In genomic region chr13:32538234-32538620, GRCh38 we compare ENCODE assay signal across 8 cellular contexts. TPM values are rescaled to one million over a fixed set of nuclear protein-coding genes. Genes with fewer than 3 reads are reported as not detected.
DNase-seq lines count a peak whose midpoint lies in the region; ATAC-seq and TF ChIP-seq lines count a peak whose summit lies in the region.

No MANE protein-coding gene starts in this region.

- peak overlapping the region; percentile 81 to 85 for H3K4me3 ChIP-seq in HCT116 (replicated peaks in 1 of 2; ENCODE audit: low read depth in 1 of 2, low read length in 2 of 2)

- TF ChIP-seq POLR2A in HCT116 (IDR thresholded peaks at IDR 0.05; ENCODE audit: borderline replicate concordance, extremely low read depth, insufficient read depth, insufficient read length) = no peak

- peak overlapping the region; percentile 92 for H3K27ac ChIP-seq in HCT116 (ENCODE audit: low read depth, low read length)

- H3K27me3 ChIP-seq in HCT116 (ENCODE audit: insufficient read depth, low read length) = no peaks in the 10 kb centered on the region

- H2AFZ ChIP-seq in HCT116 (ENCODE audit: low read depth, low read length, poor library complexity, severe bottlenecking) = no peak overlapping the region

- H3K27me3 Mint-ChIP-seq in activated CD4-positive, alpha-beta T cell treated with anti-CD3 and anti-CD28 coated beads for 36 hours = peaks cover 4% of the 10 kb centered on the region
- H3K27me3 Mint-ChIP-seq in brain = peaks cover 14% of the 10 kb centered on the region
- H3K27me3 Mint-ChIP-seq in stimulated activated memory B cell treated with anti-CD40 and anti-IgM and Interleukin-4, amounts not matched to agents 10 μg/mL and 1 μg/mL and 100 μg/mL, for 72 hours = no peaks in the 10 kb centered on the region

- H3K4me1 Mint-ChIP-seq in activated CD4-positive, alpha-beta T cell treated with anti-CD3 and anti-CD28 coated beads for 36 hours = peaks cover 44% of the 10 kb centered on the region
- H3K4me1 Mint-ChIP-seq in brain = peaks cover 56% of the 10 kb centered on the region
- H3K4me1 Mint-ChIP-seq in stimulated activated memory B cell treated with anti-CD40 and anti-IgM and Interleukin-4, amounts not matched to agents 10 μg/mL and 1 μg/mL and 100 μg/mL, for 72 hours = peaks cover 47% of the 10 kb centered on the region

- TSS peak; percentile 72 for BruUV-seq in HCT116 (replicated peaks; lab: Mats Ljungman, UMichigan)

- no peaks in the 10 kb centered on the region for H4K20me1 ChIP-seq in HCT116 (ENCODE audit: insufficient read depth)

- CTCF ChIA-PET in activated CD4-positive, alpha-beta T cell treated with anti-CD3 and anti-CD28 coated beads for 36 hours (lab: Charles Lee) = interaction anchor here (1.1 to 1.4 kb wide), 3 partner anchors 18 to 291 kb away, joined by 3 to 5 read pairs (median 3); no protein-coding TSS in a partner anchor
- CTCF ChIA-PET in HCT116 (lab: Charles Lee) = interaction anchor here (1.2 to 1.6 kb wide), 3 partner anchors 48 to 628 kb away, joined by 4 to 5 read pairs (median 4); partner anchors contain the start of gene PDS5B

- no peak for DNase-seq in activated CD4-positive, alpha-beta T cell treated with anti-CD3 and anti-CD28 coated beads for 36 hours
- DNase-seq in activated CD4-positive, alpha-beta T cell treated with anti-CD3 and anti-CD28 coated beads, Interleukin-2, amount 50 U/mL, for 1 hour = no peak
- DNase-seq in HCT116 (ENCODE audit: low read depth, low spot score) (no peak), M059J (ENCODE audit: low read depth) (peak; percentile 67), inferior parietal cortex (ENCODE audit: extremely low spot score) (peak; percentile 48)
- DNase-seq in stimulated activated CD4-positive, alpha-beta T cell treated with anti-CD3 and anti-CD28 coated beads, Interleukin-15, amount 100 ng/mL, for 24 hours = no peak

- no peak for TF ChIP-seq RAD21 in HCT116 (IDR thresholded peaks at IDR 0.05; ENCODE audit: low read depth)

- H3K36me3 ChIP-seq in HCT116 (ENCODE audit: control insufficient read depth in 1 of 2, insufficient read depth in 2 of 2, low read length in 2 of 2) = peaks cover 18 to 23% of the 10 kb centered on the region in 2 experiments

- peaks cover 5 to 11% of the 10 kb centered on the region in 2 experiments; a peak in 2 of 4 replicates for H3K4me1 ChIP-seq in HCT116 (ENCODE audit: control insufficient read depth in 1 of 2, insufficient read depth in 2 of 2, low read length in 2 of 2)

- intact Hi-C loops in activated CD4-positive, alpha-beta T cell treated with anti-CD3 and anti-CD28 coated beads for 36 hours (cut with DNase I, micrococcal nuclease) = loop anchor here (1.0 to 10.0 kb wide), 15 partner anchors 36 to 1333 kb away; partner anchors contain the start of genes BRCA2 (in 2 of the 2), PDS5B (in 2 of the 2), ZAR1L (in 2 of the 2) and FRY (in 1 of the 2)
- intact Hi-C loops in HCT116 (cut with micrococcal nuclease) = loop anchor here (5.0 kb wide), 1 partner anchor 221 kb away; the partner anchor contains the start of genes BRCA2 and ZAR1L

- H3K27ac Mint-ChIP-seq in activated CD4-positive, alpha-beta T cell treated with anti-CD3 and anti-CD28 coated beads for 36 hours = peak overlapping the region; percentile 98
- peak overlapping the region; percentile 99 to 100 (median 99) for H3K27ac Mint-ChIP-seq in brain
- H3K27ac Mint-ChIP-seq in stimulated activated memory B cell treated with anti-CD40 and anti-IgM and Interleukin-4, amounts not matched to agents 10 μg/mL and 1 μg/mL and 100 μg/mL, for 72 hours = peak overlapping the region; percentile 99

- H3K4me3 Mint-ChIP-seq in activated CD4-positive, alpha-beta T cell treated with anti-CD3 and anti-CD28 coated beads for 36 hours = peak overlapping the region; percentile 93
- peak overlapping the region; percentile 98 to 100 (median 100) for H3K4me3 Mint-ChIP-seq in brain
- H3K4me3 Mint-ChIP-seq in stimulated activated memory B cell treated with anti-CD40 and anti-IgM and Interleukin-4, amounts not matched to agents 10 μg/mL and 1 μg/mL and 100 μg/mL, for 72 hours = peak overlapping the region; percentile 98

- H3K9me2 ChIP-seq in HCT116 (ENCODE audit: insufficient read depth) = no peaks in the 10 kb centered on the region

- H3K9me3 ChIP-seq in HCT116 (ENCODE audit: control insufficient read depth in 1 of 2, insufficient read depth in 1 of 2, low read depth in 1 of 2, low read length in 2 of 2) = no peaks in the 10 kb centered on the region

- POLR2A ChIA-PET in activated CD4-positive, alpha-beta T cell treated with anti-CD3 and anti-CD28 coated beads for 36 hours (lab: Charles Lee) = interaction anchor here (0.6 to 1.2 kb wide), 7 partner anchors 52 to 1005 kb away, joined by 3 to 6 read pairs (median 5); partner anchors contain the start of genes BRCA2, N4BP2L1 and ZAR1L
- POLR2A ChIA-PET in HCT116 (lab: Charles Lee) = interaction anchor here (1.4 to 1.6 kb wide), 2 partner anchors 20 to 48 kb away, joined by 3 read pairs; partner anchors contain the start of gene PDS5B

- H3K4me2 ChIP-seq in HCT116 (ENCODE audit: low read length) = peak overlapping the region; percentile 79

- H3K9me3 Mint-ChIP-seq in activated CD4-positive, alpha-beta T cell treated with anti-CD3 and anti-CD28 coated beads for 36 hours (ENCODE audit: low read depth) = no peaks in the 10 kb centered on the region
- peaks cover 8 to 30% (median 15%) of the 10 kb centered on the region in 5 experiments for H3K9me3 Mint-ChIP-seq in brain
- H3K9me3 Mint-ChIP-seq in stimulated activated memory B cell treated with anti-CD40 and anti-IgM and Interleukin-4, amounts not matched to agents 10 μg/mL and 1 μg/mL and 100 μg/mL, for 72 hours = no peaks in the 10 kb centered on the region

- TF ChIP-seq CTCF in HCT116 (IDR thresholded peaks at IDR 0.05 in 2 of 3, conservative IDR thresholded peaks at IDR 0.05 in 1 of 3; ENCODE audit: borderline replicate concordance in 1 of 3, insufficient read depth in 1 of 3, low read depth in 2 of 3, low read length in 2 of 3) (no peak), brain (conservative IDR thresholded peaks at IDR 0.05) (no peak)

- peaks cover 38% of the 10 kb centered on the region for H3K36me3 Mint-ChIP-seq in activated CD4-positive, alpha-beta T cell treated with anti-CD3 and anti-CD28 coated beads for 36 hours (ENCODE audit: low read depth)
- H3K36me3 Mint-ChIP-seq in brain = peaks cover 53% of the 10 kb centered on the region
- H3K36me3 Mint-ChIP-seq in stimulated activated memory B cell treated with anti-CD40 and anti-IgM and Interleukin-4, amounts not matched to agents 10 μg/mL and 1 μg/mL and 100 μg/mL, for 72 hours = peaks cover 32% of the 10 kb centered on the region

- H3K9ac ChIP-seq in HCT116 (ENCODE audit: low read length) = peak overlapping the region; percentile 84

- ATAC-seq in activated CD4-positive, alpha-beta T cell treated with anti-CD3 and anti-CD28 coated beads for 36 hours = peak; percentile 80
- ATAC-seq in HCT116 = peak; percentile 68
- peak; percentile 92 for ATAC-seq in stimulated activated memory B cell treated with anti-CD40 and anti-IgM and Interleukin-4, amounts not matched to agents 10 μg/mL and 1 μg/mL and 100 μg/mL, for 72 hours

- H3K79me2 ChIP-seq in HCT116 (ENCODE audit: insufficient read depth, low read length) = peaks cover 54% of the 10 kb centered on the region

- RAD21 ChIA-PET in HCT116 (lab: Charles Lee; ENCODE audit: low non-redundant PET in 1 of 2, low total read pairs in 2 of 2, uncharacterized antibody in 2 of 2, unreplicated experiment in 2 of 2) = no interaction called here

TF ChIP-seq in HCT116, 20 proteins besides CTCF, POLR2A, EP300 and RAD21:
- no peak for TF ChIP-seq YY1 (IDR thresholded peaks at IDR 0.05; ENCODE audit: extremely low read depth, insufficient replicate concordance, low read depth, low read length)
- peak; percentile 56 for TF ChIP-seq ZFX (IDR thresholded peaks at IDR 0.05)
- no peak for TF ChIP-seq TCF7L2 (IDR thresholded peaks at IDR 0.05; ENCODE audit: borderline replicate concordance, extremely low read depth, insufficient read depth, insufficient read length)
- TF ChIP-seq POLR2AphosphoS5 (IDR thresholded peaks at IDR 0.05; ENCODE audit: low read depth, low read length) = no peak
- no peak for TF ChIP-seq FOSL1 (IDR thresholded peaks at IDR 0.05; ENCODE audit: low read depth)

RNA-seq across cellular contexts. Expression of gene N4BP2L2, which starts 0.4 kb away (rescaled TPM):
- 100 to 1,000 TPM in 1 of 2 experiments, 10 to 100 TPM in 1; 95.1 to 105 TPM for total RNA-seq in activated CD4-positive, alpha-beta T cell treated with anti-CD3 and anti-CD28 coated beads for 36 hours
- total RNA-seq in HCT116 (2021; ENCODE audit: unreplicated experiment) = 92.7 TPM
- polyA plus RNA-seq in HCT116 (2012) = 28.6 and 38.0 TPM in 2 replicates
- 26.5 and 31.0 TPM in 2 replicates for total RNA-seq in M059J (2014; rRNA removed; shearing (Covaris generic))
- 12.0 TPM for polyA plus RNA-seq in brain (ENCODE audit: insufficient read depth, low read depth, low replicate concordance)

RNA-seq across cellular contexts. Expression of gene PDS5B, which starts 48.0 kb away (rescaled TPM):
- total RNA-seq in activated CD4-positive, alpha-beta T cell treated with anti-CD3 and anti-CD28 coated beads for 36 hours = 10 to 100 TPM; 51.3 to 75.7 TPM
- total RNA-seq in HCT116 (2021; ENCODE audit: unreplicated experiment) = 26.5 TPM
- polyA plus RNA-seq in HCT116 (2012) = 2.7 and 4.0 TPM in 2 replicates
- total RNA-seq in M059J (2014; rRNA removed; shearing (Covaris generic)) = 9.1 and 22.7 TPM in 2 replicates
- 8.7 TPM for polyA plus RNA-seq in brain (ENCODE audit: insufficient read depth, low read depth, low replicate concordance)

Comparison
In these comparisons a context has a peak if more than half of its experiments do, and no peak if none do; other contexts are left out.
1. DNase-seq: peak in M059J (single experiment) and inferior parietal cortex (single experiment); none in activated CD4-positive, alpha-beta T cell treated with anti-CD3 and anti-CD28 coated beads for 36 hours (single experiment), activated CD4-positive, alpha-beta T cell treated with anti-CD3 and anti-CD28 coated beads, Interleukin-2, amount 50 U/mL, for 1 hour (single experiment), HCT116 (single experiment) and stimulated activated CD4-positive, alpha-beta T cell treated with anti-CD3 and anti-CD28 coated beads, Interleukin-15, amount 100 ng/mL, for 24 hours (single experiment).
2. Peak in every context shown above with its lines, with median percentiles within 50 percentile points of each other: ATAC-seq, H3K27ac Mint-ChIP-seq and H3K4me3 Mint-ChIP-seq.